In the genomic region with DNA sequence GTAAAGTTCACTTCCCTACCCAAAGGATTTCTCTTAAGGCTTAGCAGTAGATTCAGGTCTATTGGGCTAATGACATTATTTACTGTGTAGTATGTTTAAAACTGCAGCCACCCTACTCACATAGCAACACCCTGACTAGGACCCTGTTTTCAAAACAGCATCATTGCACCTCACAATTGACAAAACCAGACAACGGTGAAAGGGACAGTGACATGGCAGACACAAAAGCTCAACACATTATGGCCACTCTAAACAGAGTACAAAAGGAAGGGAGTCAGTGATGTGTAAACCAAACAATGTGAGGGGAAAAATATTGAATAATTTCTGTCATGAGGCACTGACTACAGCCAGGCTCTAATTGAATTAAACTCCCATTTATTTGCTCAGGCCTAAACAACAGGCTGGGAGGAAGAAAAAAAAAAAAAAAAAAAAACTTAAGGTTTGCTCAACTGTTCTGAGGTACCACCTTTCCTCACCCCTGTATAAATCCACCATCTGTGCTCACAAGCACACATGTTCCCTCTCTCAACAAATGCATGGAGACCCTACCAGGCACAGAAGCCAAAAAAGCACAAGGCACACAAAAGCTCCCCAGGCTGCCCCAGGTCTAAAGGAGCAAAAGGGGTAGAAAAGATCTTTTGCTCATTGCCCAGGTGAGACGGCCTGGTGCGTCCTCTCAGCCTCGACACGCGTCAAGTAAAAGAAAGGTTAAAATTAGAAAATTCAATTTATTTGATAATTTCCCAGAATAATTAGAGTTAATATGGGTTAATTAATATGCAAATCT, we compare ENCODE assay signal across 16 cellular contexts.
DNase-seq lines count a peak whose midpoint lies in the region; ATAC-seq, FAIRE-seq and TF ChIP-seq lines count a peak whose summit lies in the region.
"Had no signal": no experiment of that assay in that cellular context is flagged by ENCODE, and none has a peak within 500 bp of the region (broad histone marks: within the 10 kb centered on the region; RNA-seq: fewer than 3 reads in every experiment).

No MANE protein-coding gene starts in this region.

- no peaks in the 10 kb centered on the region for H3K27me3 Mint-ChIP-seq in dendritic cell treated with granulocyte-macrophage colony-stimulating factor and Interleukin-4, amounts not matched to agents 40 ng/mL and 50 ng/mL, for 4 days
- H3K27me3 Mint-ChIP-seq: CD4-positive, alpha-beta memory T cell; T-helper 17 cell had no signal

- H3K4me1 Mint-ChIP-seq in dendritic cell treated with granulocyte-macrophage colony-stimulating factor and Interleukin-4, amounts not matched to agents 40 ng/mL and 50 ng/mL, for 4 days (ENCODE audit: low read depth), result peaks cover 57% of the 10 kb centered on the region
- H3K4me1 Mint-ChIP-seq: CD4-positive, alpha-beta memory T cell; T-helper 17 cell had no signal

- peak overlapping the region; percentile 21 for H3K4me3 Mint-ChIP-seq in dendritic cell treated with granulocyte-macrophage colony-stimulating factor and Interleukin-4, amounts not matched to agents 40 ng/mL and 50 ng/mL, for 4 days
- H3K4me3 Mint-ChIP-seq: CD4-positive, alpha-beta memory T cell; T-helper 17 cell had no signal

- peaks cover 78% of the 10 kb centered on the region for H3K36me3 Mint-ChIP-seq in dendritic cell treated with granulocyte-macrophage colony-stimulating factor and Interleukin-4, amounts not matched to agents 40 ng/mL and 50 ng/mL, for 4 days (ENCODE audit: low read depth)
- H3K36me3 Mint-ChIP-seq: CD4-positive, alpha-beta memory T cell had no signal

- no peak for DNase-seq in HTR-8/SVneo (ENCODE audit: insufficient read length, low spot score)
- DNase-seq in NCI-H345 (lab: John Stamatoyannopoulos, UW), result peak; percentile 82
- DNase-seq in sciatic nerve (ENCODE audit: low spot score), result no peak
- DNase-seq in H4 (ENCODE audit: low spot score), result no peak
- no peak for DNase-seq in kidney tubule cell (ENCODE audit: low spot score)
- no peak for DNase-seq in foreskin fibroblast
- DNase-seq in activated T-cell treated with anti-CD3 and anti-CD28 coated beads for 4 hours, result no peak
- DNase-seq: activated CD4-positive, alpha-beta T cell treated with anti-CD3 and anti-CD28 coated beads, Interleukin-2, amount 50 U/mL, for 48 hours; activated naive CD4-positive, alpha-beta T cell; CD4-positive, alpha-beta memory T cell; MM.1S; PC-3; sigmoid colon; T-helper 17 cell had no signal

- H3K4me3 ChIP-seq in foreskin fibroblast (ENCODE audit: low read depth in 1 of 2, low read length in 2 of 2), result no peak overlapping the region
- H3K4me3 ChIP-seq: cardiac muscle cell, sigmoid colon had no signal

- peak; percentile 26 for FAIRE-seq in HTR-8/SVneo (lab: Jason Lieb, UNC)

- peak overlapping the region; percentile 75 for H3K27ac Mint-ChIP-seq in dendritic cell treated with granulocyte-macrophage colony-stimulating factor and Interleukin-4, amounts not matched to agents 40 ng/mL and 50 ng/mL, for 4 days
- H3K27ac Mint-ChIP-seq: CD4-positive, alpha-beta memory T cell; T-helper 17 cell had no signal

- intact Hi-C loops in dendritic cell treated with granulocyte-macrophage colony-stimulating factor and Interleukin-4, amounts not matched to agents 40 ng/mL and 50 ng/mL, for 4 days (cut with micrococcal nuclease), result no loop called here
- intact Hi-C loops in sciatic nerve (cut with DNase I), result no loop called here

- no peaks in the 10 kb centered on the region for H3K9me3 Mint-ChIP-seq in dendritic cell treated with granulocyte-macrophage colony-stimulating factor and Interleukin-4, amounts not matched to agents 40 ng/mL and 50 ng/mL, for 4 days
- H3K9me3 Mint-ChIP-seq: CD4-positive, alpha-beta memory T cell had no signal

- peak; percentile 47 for ATAC-seq in sciatic nerve
- ATAC-seq: T-helper 17 cell had no signal

- TF ChIP-seq CTCF in foreskin fibroblast (IDR thresholded peaks at IDR 0.05; ENCODE audit: low read depth, low read length), result no peak
